8 cellular contexts compared by ENCODE assay signal in genomic region chr17:50863221-50863843, GRCh38. TPM values are rescaled to one million over a fixed set of nuclear protein-coding genes. Genes with fewer than 3 reads are reported as not detected.
A peak's percentile ranks its signal among the peaks of the same experiment; 100 is the strongest.
DNase-seq lines count a peak whose midpoint lies in the region; ATAC-seq, FAIRE-seq and TF ChIP-seq lines count a peak whose summit lies in the region.

No MANE protein-coding gene starts in this region.

- H3K9ac ChIP-seq in kidney (ENCODE audit: low read length in 2 of 2): peak overlapping the region; percentile 50 to 98

- peak; percentile 32 to 80 for DNase-seq in NCI-H526 (lab: John Stamatoyannopoulos, UW)
- DNase-seq in NCI-H526 treated with DMSO at 0.1 percent for 48 hours (lab: John Stamatoyannopoulos, UW): no peak
- peak; percentile 48 for DNase-seq in NCI-H69 (lab: John Stamatoyannopoulos, UW)
- DNase-seq in astrocyte of the hippocampus (ENCODE audit: low read depth, low spot score): peak; percentile 52
- DNase-seq in kidney: no peak
- peak; percentile 37 to 41 for DNase-seq in stimulated activated CD4-positive, alpha-beta T cell treated with anti-CD3 and anti-CD28 coated beads, Interleukin-2, amount 100 ng/mL, for 48 hours

- peak; percentile 54 for TF ChIP-seq CTCF in kidney (IDR thresholded peaks at IDR 0.05; ENCODE audit: borderline replicate concordance, extremely low read depth, insufficient read depth)

- ATAC-seq in HG02840 (IDR thresholded peaks at IDR 0.05; ENCODE audit: low FRiP score, unreplicated experiment) (no peak), HG02763 (IDR thresholded peaks at IDR 0.05; ENCODE audit: unreplicated experiment) (no peak)

- peaks cover 5 to 7% of the 10 kb centered on the region in 2 donors for H3K4me1 ChIP-seq in kidney (ENCODE audit: control insufficient read depth in 1 of 2, insufficient read depth in 1 of 2, low read depth in 1 of 2, low read length in 2 of 2)

- H3K4me3 ChIP-seq in kidney (ENCODE audit: low read length in 2 of 2): peak overlapping the region; percentile 99 to 100

- no peaks in the 10 kb centered on the region for H3K9me3 ChIP-seq in kidney (ENCODE audit: control insufficient read depth in 1 of 2, low read length in 2 of 2)

- intact Hi-C loops in kidney (cut with DNase I): no loop called here

- peaks cover 16 to 24% of the 10 kb centered on the region in 2 donors for H3K36me3 ChIP-seq in kidney (ENCODE audit: control insufficient read depth in 1 of 2, insufficient read depth in 2 of 2, low read length in 2 of 2)

- no peak for FAIRE-seq in kidney (lab: Jason Lieb, UNC)

- peak overlapping the region; percentile 71 to 86 for H3K27ac ChIP-seq in kidney (ENCODE audit: low read depth in 2 of 2, low read length in 2 of 2)

RNA-seq across cellular contexts. Expression of gene TOB1, which starts 2.8 kb away (rescaled TPM):
- 141 TPM for total RNA-seq in kidney
- polyA plus RNA-seq in kidney (ENCODE audit: insufficient read depth, low read depth, low replicate concordance): 52.5 TPM

RNA-seq across cellular contexts. Expression of gene WFIKKN2, which starts 27.9 kb away (rescaled TPM):
- total RNA-seq in kidney: 0.09 TPM
- not detected for polyA plus RNA-seq in kidney (ENCODE audit: insufficient read depth, low read depth, low replicate concordance)

Comparison
In these comparisons a context has a peak if more than half of its experiments do, and no peak if none do; other contexts are left out.
1. DNase-seq: peak in NCI-H526 (2 of 2), NCI-H69 (single experiment), astrocyte of the hippocampus (single experiment) and stimulated activated CD4-positive, alpha-beta T cell treated with anti-CD3 and anti-CD28 coated beads, Interleukin-2, amount 100 ng/mL, for 48 hours (2 of 2); none in NCI-H526 treated with DMSO at 0.1 percent for 48 hours (single experiment) and kidney (single experiment).